In the genomic region with DNA sequence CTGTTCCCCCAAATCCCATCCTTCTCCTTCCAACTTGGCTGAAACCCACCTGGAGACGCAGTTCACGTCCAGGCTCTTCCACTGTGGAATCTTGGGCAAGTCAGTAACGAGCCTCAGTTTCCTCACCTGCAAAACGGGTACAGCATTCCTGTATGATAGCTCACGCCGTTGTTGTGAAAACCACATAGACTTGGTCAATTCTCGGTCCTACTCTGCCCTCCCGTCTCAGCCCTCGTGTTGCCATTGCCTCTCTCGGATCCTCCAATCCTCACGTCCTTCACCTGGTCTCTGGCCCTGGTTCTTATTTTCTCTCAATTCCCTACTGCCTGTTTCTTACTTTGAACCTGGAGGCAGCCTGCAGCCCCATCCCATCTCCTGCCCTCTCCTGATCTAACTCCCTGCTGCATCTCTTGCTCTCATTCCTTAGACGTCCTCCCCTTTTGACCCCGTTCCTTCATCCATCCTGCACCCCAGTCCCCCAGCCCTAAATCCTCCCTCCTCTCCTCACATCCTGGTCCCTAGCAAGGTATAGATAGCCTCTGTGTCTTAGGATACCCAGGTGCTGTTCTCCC, we compare ENCODE assay signal across 1 cellular context.
TF ChIP-seq lines count a peak whose summit lies in the region.

No MANE protein-coding gene starts in this region.

TF ChIP-seq in HEK293, 187 proteins besides CTCF, POLR2A, EP300 and RAD21 (continued from another document):
- TF ChIP-seq ZNF211 (tag by site-specific recombination; IDR thresholded peaks at IDR 0.05; ENCODE audit: low read depth): no peak
- no peak for TF ChIP-seq ZFP69B (tag by site-specific recombination; IDR thresholded peaks at IDR 0.05)
- TF ChIP-seq MYNN (tag by site-specific recombination; IDR thresholded peaks at IDR 0.05; ENCODE audit: borderline replicate concordance): no peak
- TF ChIP-seq, protein P1, sequence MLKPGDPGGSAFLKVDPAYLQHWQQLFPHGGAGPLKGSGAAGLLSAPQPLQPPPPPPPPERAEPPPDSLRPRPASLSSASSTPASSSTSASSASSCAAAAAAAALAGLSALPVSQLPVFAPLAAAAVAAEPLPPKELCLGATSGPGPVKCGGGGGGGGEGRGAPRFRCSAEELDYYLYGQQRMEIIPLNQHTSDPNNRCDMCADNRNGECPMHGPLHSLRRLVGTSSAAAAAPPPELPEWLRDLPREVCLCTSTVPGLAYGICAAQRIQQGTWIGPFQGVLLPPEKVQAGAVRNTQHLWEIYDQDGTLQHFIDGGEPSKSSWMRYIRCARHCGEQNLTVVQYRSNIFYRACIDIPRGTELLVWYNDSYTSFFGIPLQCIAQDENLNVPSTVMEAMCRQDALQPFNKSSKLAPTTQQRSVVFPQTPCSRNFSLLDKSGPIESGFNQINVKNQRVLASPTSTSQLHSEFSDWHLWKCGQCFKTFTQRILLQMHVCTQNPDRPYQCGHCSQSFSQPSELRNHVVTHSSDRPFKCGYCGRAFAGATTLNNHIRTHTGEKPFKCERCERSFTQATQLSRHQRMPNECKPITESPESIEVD (tag by site-specific recombination; IDR thresholded peaks at IDR 0.05): no peak
- TF ChIP-seq, protein P2, sequence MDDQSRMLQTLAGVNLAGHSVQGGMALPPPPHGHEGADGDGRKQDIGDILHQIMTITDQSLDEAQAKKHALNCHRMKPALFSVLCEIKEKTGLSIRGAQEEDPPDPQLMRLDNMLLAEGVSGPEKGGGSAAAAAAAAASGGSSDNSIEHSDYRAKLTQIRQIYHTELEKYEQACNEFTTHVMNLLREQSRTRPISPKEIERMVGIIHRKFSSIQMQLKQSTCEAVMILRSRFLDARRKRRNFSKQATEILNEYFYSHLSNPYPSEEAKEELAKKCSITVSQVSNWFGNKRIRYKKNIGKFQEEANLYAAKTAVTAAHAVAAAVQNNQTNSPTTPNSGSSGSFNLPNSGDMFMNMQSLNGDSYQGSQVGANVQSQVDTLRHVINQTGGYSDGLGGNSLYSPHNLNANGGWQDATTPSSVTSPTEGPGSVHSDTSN (CRISPR knock-in tag; IDR thresholded peaks at IDR 0.05): no peak
- TF ChIP-seq, protein P3, sequence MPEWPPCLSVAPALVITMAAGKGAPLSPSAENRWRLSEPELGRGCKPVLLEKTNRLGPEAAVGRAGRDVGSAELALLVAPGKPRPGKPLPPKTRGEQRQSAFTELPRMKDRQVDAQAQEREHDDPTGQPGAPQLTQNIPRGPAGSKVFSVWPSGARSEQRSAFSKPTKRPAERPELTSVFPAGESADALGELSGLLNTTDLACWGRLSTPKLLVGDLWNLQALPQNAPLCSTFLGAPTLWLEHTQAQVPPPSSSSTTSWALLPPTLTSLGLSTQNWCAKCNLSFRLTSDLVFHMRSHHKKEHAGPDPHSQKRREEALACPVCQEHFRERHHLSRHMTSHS (tag by site-specific recombination; IDR thresholded peaks at IDR 0.05): no peak
- TF ChIP-seq, protein P4, sequence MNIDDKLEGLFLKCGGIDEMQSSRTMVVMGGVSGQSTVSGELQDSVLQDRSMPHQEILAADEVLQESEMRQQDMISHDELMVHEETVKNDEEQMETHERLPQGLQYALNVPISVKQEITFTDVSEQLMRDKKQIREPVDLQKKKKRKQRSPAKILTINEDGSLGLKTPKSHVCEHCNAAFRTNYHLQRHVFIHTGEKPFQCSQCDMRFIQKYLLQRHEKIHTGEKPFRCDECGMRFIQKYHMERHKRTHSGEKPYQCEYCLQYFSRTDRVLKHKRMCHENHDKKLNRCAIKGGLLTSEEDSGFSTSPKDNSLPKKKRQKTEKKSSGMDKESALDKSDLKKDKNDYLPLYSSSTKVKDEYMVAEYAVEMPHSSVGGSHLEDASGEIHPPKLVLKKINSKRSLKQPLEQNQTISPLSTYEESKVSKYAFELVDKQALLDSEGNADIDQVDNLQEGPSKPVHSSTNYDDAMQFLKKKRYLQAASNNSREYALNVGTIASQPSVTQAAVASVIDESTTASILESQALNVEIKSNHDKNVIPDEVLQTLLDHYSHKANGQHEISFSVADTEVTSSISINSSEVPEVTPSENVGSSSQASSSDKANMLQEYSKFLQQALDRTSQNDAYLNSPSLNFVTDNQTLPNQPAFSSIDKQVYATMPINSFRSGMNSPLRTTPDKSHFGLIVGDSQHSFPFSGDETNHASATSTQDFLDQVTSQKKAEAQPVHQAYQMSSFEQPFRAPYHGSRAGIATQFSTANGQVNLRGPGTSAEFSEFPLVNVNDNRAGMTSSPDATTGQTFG (tag by site-specific recombination; IDR thresholded peaks at IDR 0.05; ENCODE audit: borderline replicate concordance): 0 out of 2 replicates have a peak, but pooled peaks have one; percentile 45
- TF ChIP-seq ZNF600 (tag by site-specific recombination; IDR thresholded peaks at IDR 0.05): peak; percentile 19; the same call in 1 of the 2 replicates
- no peak for TF ChIP-seq ZFP37 (tag by site-specific recombination; IDR thresholded peaks at IDR 0.05)
- TF ChIP-seq ZNF341 (tag by site-specific recombination; IDR thresholded peaks at IDR 0.05; ENCODE audit: low read depth): no peak
- no peak for TF ChIP-seq ZNF548 (tag by site-specific recombination; IDR thresholded peaks at IDR 0.05)
- TF ChIP-seq, protein P5, sequence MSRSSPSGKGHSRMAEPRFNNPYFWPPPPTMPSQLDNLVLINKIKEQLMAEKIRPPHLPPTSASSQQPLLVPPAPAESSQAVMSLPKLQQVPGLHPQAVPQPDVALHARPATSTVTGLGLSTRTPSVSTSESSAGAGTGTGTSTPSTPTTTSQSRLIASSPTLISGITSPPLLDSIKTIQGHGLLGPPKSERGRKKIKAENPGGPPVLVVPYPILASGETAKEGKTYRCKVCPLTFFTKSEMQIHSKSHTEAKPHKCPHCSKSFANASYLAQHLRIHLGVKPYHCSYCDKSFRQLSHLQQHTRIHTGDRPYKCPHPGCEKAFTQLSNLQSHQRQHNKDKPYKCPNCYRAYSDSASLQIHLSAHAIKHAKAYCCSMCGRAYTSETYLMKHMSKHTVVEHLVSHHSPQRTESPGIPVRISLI (tag by site-specific recombination; IDR thresholded peaks at IDR 0.05): no peak
- no peak for TF ChIP-seq ZNF324 (tag by site-specific recombination; IDR thresholded peaks at IDR 0.05)
- no peak for TF ChIP-seq ZNF670 (tag by site-specific recombination; IDR thresholded peaks at IDR 0.05; ENCODE audit: low read depth)
- TF ChIP-seq ZNF146 (tag by site-specific recombination; IDR thresholded peaks at IDR 0.05): no peak
- TF ChIP-seq ZNF335 (tag by site-specific recombination; conservative IDR thresholded peaks at IDR 0.05): no peak
- TF ChIP-seq, protein P6, sequence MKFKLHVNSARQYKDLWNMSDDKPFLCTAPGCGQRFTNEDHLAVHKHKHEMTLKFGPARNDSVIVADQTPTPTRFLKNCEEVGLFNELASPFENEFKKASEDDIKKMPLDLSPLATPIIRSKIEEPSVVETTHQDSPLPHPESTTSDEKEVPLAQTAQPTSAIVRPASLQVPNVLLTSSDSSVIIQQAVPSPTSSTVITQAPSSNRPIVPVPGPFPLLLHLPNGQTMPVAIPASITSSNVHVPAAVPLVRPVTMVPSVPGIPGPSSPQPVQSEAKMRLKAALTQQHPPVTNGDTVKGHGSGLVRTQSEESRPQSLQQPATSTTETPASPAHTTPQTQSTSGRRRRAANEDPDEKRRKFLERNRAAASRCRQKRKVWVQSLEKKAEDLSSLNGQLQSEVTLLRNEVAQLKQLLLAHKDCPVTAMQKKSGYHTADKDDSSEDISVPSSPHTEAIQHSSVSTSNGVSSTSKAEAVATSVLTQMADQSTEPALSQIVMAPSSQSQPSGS (tag by site-specific recombination; IDR thresholded peaks at IDR 0.05; ENCODE audit: low read depth): no peak
- no peak for TF ChIP-seq ZNF239 (tag by site-specific recombination; IDR thresholded peaks at IDR 0.05)
- TF ChIP-seq, protein P7, sequence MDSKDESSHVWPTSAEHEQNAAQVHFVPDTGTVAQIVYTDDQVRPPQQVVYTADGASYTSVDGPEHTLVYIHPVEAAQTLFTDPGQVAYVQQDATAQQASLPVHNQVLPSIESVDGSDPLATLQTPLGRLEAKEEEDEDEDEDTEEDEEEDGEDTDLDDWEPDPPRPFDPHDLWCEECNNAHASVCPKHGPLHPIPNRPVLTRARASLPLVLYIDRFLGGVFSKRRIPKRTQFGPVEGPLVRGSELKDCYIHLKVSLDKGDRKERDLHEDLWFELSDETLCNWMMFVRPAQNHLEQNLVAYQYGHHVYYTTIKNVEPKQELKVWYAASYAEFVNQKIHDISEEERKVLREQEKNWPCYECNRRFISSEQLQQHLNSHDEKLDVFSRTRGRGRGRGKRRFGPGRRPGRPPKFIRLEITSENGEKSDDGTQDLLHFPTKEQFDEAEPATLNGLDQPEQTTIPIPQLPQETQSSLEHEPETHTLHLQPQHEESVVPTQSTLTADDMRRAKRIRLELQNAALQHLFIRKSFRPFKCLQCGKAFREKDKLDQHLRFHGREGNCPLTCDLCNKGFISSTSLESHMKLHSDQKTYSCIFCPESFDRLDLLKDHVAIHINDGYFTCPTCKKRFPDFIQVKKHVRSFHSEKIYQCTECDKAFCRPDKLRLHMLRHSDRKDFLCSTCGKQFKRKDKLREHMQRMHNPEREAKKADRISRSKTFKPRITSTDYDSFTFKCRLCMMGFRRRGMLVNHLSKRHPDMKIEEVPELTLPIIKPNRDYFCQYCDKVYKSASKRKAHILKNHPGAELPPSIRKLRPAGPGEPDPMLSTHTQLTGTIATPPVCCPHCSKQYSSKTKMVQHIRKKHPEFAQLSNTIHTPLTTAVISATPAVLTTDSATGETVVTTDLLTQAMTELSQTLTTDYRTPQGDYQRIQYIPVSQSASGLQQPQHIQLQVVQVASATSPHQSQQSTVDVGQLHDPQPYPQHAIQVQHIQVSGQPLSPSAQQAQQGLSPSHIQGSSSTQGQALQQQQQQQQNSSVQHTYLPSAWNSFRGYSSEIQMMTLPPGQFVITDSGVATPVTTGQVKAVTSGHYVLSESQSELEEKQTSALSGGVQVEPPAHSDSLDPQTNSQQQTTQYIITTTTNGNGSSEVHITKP (tag by site-specific recombination; IDR thresholded peaks at IDR 0.05): no peak
- TF ChIP-seq, protein P8, sequence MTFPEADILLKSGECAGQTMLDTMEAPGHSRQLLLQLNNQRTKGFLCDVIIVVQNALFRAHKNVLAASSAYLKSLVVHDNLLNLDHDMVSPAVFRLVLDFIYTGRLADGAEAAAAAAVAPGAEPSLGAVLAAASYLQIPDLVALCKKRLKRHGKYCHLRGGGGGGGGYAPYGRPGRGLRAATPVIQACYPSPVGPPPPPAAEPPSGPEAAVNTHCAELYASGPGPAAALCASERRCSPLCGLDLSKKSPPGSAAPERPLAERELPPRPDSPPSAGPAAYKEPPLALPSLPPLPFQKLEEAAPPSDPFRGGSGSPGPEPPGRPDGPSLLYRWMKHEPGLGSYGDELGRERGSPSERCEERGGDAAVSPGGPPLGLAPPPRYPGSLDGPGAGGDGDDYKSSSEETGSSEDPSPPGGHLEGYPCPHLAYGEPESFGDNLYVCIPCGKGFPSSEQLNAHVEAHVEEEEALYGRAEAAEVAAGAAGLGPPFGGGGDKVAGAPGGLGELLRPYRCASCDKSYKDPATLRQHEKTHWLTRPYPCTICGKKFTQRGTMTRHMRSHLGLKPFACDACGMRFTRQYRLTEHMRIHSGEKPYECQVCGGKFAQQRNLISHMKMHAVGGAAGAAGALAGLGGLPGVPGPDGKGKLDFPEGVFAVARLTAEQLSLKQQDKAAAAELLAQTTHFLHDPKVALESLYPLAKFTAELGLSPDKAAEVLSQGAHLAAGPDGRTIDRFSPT (tag by site-specific recombination; IDR thresholded peaks at IDR 0.05): no peak
- TF ChIP-seq ZNF776 (tag by site-specific recombination; IDR thresholded peaks at IDR 0.05; ENCODE audit: borderline replicate concordance): no peak
- TF ChIP-seq ZNF701 (tag by site-specific recombination; IDR thresholded peaks at IDR 0.05): no peak
- no peak for TF ChIP-seq ZNF404 (tag by site-specific recombination; IDR thresholded peaks at IDR 0.05)
- TF ChIP-seq, protein P9, sequence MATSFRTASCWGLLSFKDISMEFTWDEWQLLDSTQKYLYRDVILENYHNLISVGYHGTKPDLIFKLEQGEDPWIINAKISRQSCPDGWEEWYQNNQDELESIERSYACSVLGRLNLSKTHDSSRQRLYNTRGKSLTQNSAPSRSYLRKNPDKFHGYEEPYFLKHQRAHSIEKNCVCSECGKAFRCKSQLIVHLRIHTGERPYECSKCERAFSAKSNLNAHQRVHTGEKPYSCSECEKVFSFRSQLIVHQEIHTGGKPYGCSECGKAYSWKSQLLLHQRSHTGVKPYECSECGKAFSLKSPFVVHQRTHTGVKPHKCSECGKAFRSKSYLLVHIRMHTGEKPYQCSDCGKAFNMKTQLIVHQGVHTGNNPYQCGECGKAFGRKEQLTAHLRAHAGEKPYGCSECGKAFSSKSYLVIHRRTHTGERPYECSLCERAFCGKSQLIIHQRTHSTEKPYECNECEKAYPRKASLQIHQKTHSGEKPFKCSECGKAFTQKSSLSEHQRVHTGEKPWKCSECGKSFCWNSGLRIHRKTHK (tag by site-specific recombination; IDR thresholded peaks at IDR 0.05): no peak
- peak; percentile 40; the same call in 1 of the 2 replicates for TF ChIP-seq ZBTB48 (tag by site-specific recombination; IDR thresholded peaks at IDR 0.05)
- no peak for TF ChIP-seq ZFP3 (tag by site-specific recombination; IDR thresholded peaks at IDR 0.05; ENCODE audit: low read depth)
- 0 out of 2 replicates have a peak, but pooled peaks have one; percentile 10 for TF ChIP-seq KLF7 (tag by site-specific recombination; IDR thresholded peaks at IDR 0.05; ENCODE audit: borderline replicate concordance)
- TF ChIP-seq ZNF391 (tag by site-specific recombination; IDR thresholded peaks at IDR 0.05; ENCODE audit: borderline replicate concordance, low read depth): no peak
- TF ChIP-seq ZNF37A (tag by site-specific recombination; IDR thresholded peaks at IDR 0.05): no peak
- TF ChIP-seq ZNF302 (tag by site-specific recombination; IDR thresholded peaks at IDR 0.05; ENCODE audit: low read depth): no peak
